Comparison of ENCODE assay signal across 10 cellular contexts in genomic region chr17:78322858-78323455, GRCh38. TPM values are rescaled to one million over a fixed set of nuclear protein-coding genes. Genes with fewer than 3 reads are reported as not detected.
DNase-seq lines count a peak whose midpoint lies in the region; ATAC-seq and TF ChIP-seq lines count a peak whose summit lies in the region.
"Had no signal": no experiment of that assay in that cellular context is flagged by ENCODE, and none has a peak within 500 bp of the region (broad histone marks: within the 10 kb centered on the region; RNA-seq: fewer than 3 reads in every experiment).

No MANE protein-coding gene starts in this region.

- no peak overlapping the region for H3K4me3 Mint-ChIP-seq in activated CD4-positive, alpha-beta T cell treated with anti-CD3 and anti-CD28 coated beads, Interleukin-2, amount 10 ng/mL, durations not matched to agents 7 days and 5 days

- H3K4me3 ChIP-seq in heart left ventricle (no peak overlapping the region), upper lobe of right lung (no peak overlapping the region)

- peaks cover 14% of the 10 kb centered on the region for H3K4me1 Mint-ChIP-seq in activated CD4-positive, alpha-beta T cell treated with anti-CD3 and anti-CD28 coated beads, Interleukin-2, amount 10 ng/mL, durations not matched to agents 7 days and 5 days

- POLR2A ChIA-PET in activated CD4-positive, alpha-beta T cell treated with anti-CD3 and anti-CD28 coated beads, Interleukin-2, amount 10 ng/mL, durations not matched to agents 7 days and 5 days (lab: Charles Lee): no interaction called here

- DNase-seq in activated CD4-positive, alpha-beta T cell treated with anti-CD3 and anti-CD28 coated beads, Interleukin-2, amount 10 ng/mL, durations not matched to agents 7 days and 5 days: no peak
- DNase-seq in activated CD4-positive, alpha-beta T cell treated with anti-CD3 and anti-CD28 coated beads, Interleukin-2, amount 50 U/mL, for 4 hours: no peak
- DNase-seq in heart left ventricle: peak; percentile 78 to 90 (median 84)
- DNase-seq in omental fat pad (ENCODE audit: low spot score): no peak
- no peak for DNase-seq in upper lobe of right lung
- DNase-seq: naive B cell, NCI-H510A had no signal

- no peaks in the 10 kb centered on the region for H3K27me3 ChIP-seq in heart left ventricle
- H3K27me3 ChIP-seq in upper lobe of right lung: no peaks in the 10 kb centered on the region

- H3K36me3 ChIP-seq in heart left ventricle (no peaks in the 10 kb centered on the region), upper lobe of right lung (no peaks in the 10 kb centered on the region)

- no peaks in the 10 kb centered on the region for H3K36me3 Mint-ChIP-seq in activated CD4-positive, alpha-beta T cell treated with anti-CD3 and anti-CD28 coated beads, Interleukin-2, amount 10 ng/mL, durations not matched to agents 7 days and 5 days (ENCODE audit: low read depth)
- H3K36me3 Mint-ChIP-seq: naive B cell had no signal

- no peaks in the 10 kb centered on the region for H3K9me3 ChIP-seq in heart left ventricle
- H3K9me3 ChIP-seq in upper lobe of right lung: no peaks in the 10 kb centered on the region

- TF ChIP-seq POLR2A in heart left ventricle (IDR thresholded peaks at IDR 0.05): peak in 1 of 2 donors; percentile 10

- intact Hi-C loops in heart left ventricle (cut with DNase I) (loop anchor here in 1 of 10 donors (5.0 kb wide), 1 partner anchor 34 kb away; no protein-coding TSS in a partner anchor), upper lobe of right lung (cut with DNase I) (no loop called here)

- 37 to 61% (median 57%) methylated on average over 12 to 16 of the region's 16 CpGs for WGBS in heart left ventricle, 4 donors

- H3K27me3 Mint-ChIP-seq in activated CD4-positive, alpha-beta T cell treated with anti-CD3 and anti-CD28 coated beads, Interleukin-2, amount 10 ng/mL, durations not matched to agents 7 days and 5 days: no peaks in the 10 kb centered on the region

- CTCF ChIA-PET in activated CD4-positive, alpha-beta T cell treated with anti-CD3 and anti-CD28 coated beads, Interleukin-2, amount 10 ng/mL, durations not matched to agents 7 days and 5 days (lab: Charles Lee): no interaction called here

- peaks cover 0 to 42% (median 37%) of the 10 kb centered on the region in 12 donors for H3K4me1 ChIP-seq in heart left ventricle
- peaks cover 33% of the 10 kb centered on the region for H3K4me1 ChIP-seq in upper lobe of right lung

- peak overlapping the region; percentile 25 for H3K27ac Mint-ChIP-seq in activated CD4-positive, alpha-beta T cell treated with anti-CD3 and anti-CD28 coated beads, Interleukin-2, amount 10 ng/mL, durations not matched to agents 7 days and 5 days

- TF ChIP-seq CTCF in heart left ventricle (IDR thresholded peaks at IDR 0.05) (no peak), omental fat pad (IDR thresholded peaks at IDR 0.05) (no peak), upper lobe of right lung (IDR thresholded peaks at IDR 0.05) (no peak)

- H3K27ac ChIP-seq in heart left ventricle (peak overlapping the region; percentile 59 to 98 (median 86)), upper lobe of right lung (peak overlapping the region; percentile 91)

- no peaks in the 10 kb centered on the region for H3K9me3 Mint-ChIP-seq in activated CD4-positive, alpha-beta T cell treated with anti-CD3 and anti-CD28 coated beads, Interleukin-2, amount 10 ng/mL, durations not matched to agents 7 days and 5 days
- H3K9me3 Mint-ChIP-seq: naive B cell had no signal

- ATAC-seq in heart left ventricle (peak; percentile 47 to 80 (median 72)), omental fat pad (ENCODE audit: low FRiP score) (peak; percentile 82), upper lobe of right lung (no peak), GM21423 (IDR thresholded peaks at IDR 0.05; ENCODE audit: unreplicated experiment) (no peak), HG02678 (IDR thresholded peaks at IDR 0.05; ENCODE audit: unreplicated experiment) (no peak), GM18907 (IDR thresholded peaks at IDR 0.05; ENCODE audit: unreplicated experiment) (no peak)

RNA-seq across cellular contexts. Expression of gene SOCS3, which starts 36.9 kb away (rescaled TPM):
- 10 to 100 TPM; 22.2 to 24.4 TPM for total RNA-seq in activated CD4-positive, alpha-beta T cell treated with anti-CD3 and anti-CD28 coated beads, Interleukin-2, amount 10 ng/mL, durations not matched to agents 7 days and 5 days
- 100 to 1,000 TPM in 1 of 9 donors, 10 to 100 TPM in 5, 1 to 10 TPM in 3; 4.6 to 134 (median 18.4) TPM for total RNA-seq in heart left ventricle
- polyA plus RNA-seq in heart left ventricle: 10 to 100 TPM; 15.2 to 15.9 TPM
- total RNA-seq in omental fat pad: 1,000 to 10,000 TPM in 1 of 4 donors, 100 to 1,000 TPM in 3; 186 to 1,117 (median 634) TPM
- 82.0 TPM for total RNA-seq in upper lobe of right lung

RNA-seq across cellular contexts. Expression of gene PGS1, which starts 55.5 kb away (rescaled TPM):
- total RNA-seq in activated CD4-positive, alpha-beta T cell treated with anti-CD3 and anti-CD28 coated beads, Interleukin-2, amount 10 ng/mL, durations not matched to agents 7 days and 5 days: 10 to 100 TPM; 71.1 to 78.3 TPM
- total RNA-seq in heart left ventricle (10 to 100 TPM; 14.2 to 32.8 (median 17.3) TPM), omental fat pad (10 to 100 TPM; 25.8 to 97.2 (median 70.2) TPM), upper lobe of right lung (95.5 TPM)
- 10 to 100 TPM; 11.9 to 24.6 TPM for polyA plus RNA-seq in heart left ventricle

Comparison
In these comparisons a context has a peak if more than half of its experiments do, and no peak if none do; other contexts are left out.
1. DNase-seq: peak in heart left ventricle (5 of 5); none in activated CD4-positive, alpha-beta T cell treated with anti-CD3 and anti-CD28 coated beads, Interleukin-2, amount 10 ng/mL, durations not matched to agents 7 days and 5 days (single experiment), activated CD4-positive, alpha-beta T cell treated with anti-CD3 and anti-CD28 coated beads, Interleukin-2, amount 50 U/mL, for 4 hours (0 of 2), omental fat pad (single experiment) and upper lobe of right lung (single experiment).
2. ATAC-seq: peak in heart left ventricle (4 of 4) and omental fat pad (single experiment); none in upper lobe of right lung (single experiment), GM21423 (single experiment), HG02678 (single experiment) and GM18907 (single experiment).